Comparison of ENCODE assay signal across 20 cellular contexts in the genomic region with DNA sequence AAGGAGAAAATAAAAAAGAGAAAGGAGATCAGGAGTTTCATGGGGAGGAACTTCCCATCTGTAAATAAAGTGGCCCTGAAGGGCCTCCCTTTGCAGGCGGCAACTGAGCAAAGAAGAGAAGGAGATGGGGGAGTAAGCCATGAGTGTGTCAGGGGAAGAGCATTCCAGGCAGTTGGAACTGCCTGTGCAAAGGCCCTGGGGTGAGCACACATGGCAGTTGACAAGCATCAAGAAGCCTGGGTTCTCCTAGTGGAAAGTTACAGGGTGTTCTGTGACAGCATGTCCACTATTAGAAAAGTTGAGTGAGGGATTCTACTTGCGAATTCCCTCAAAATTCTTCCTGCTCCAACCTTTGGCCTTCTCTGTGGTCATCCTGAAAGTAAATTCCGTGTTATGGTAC. TPM values are rescaled to one million over a fixed set of nuclear protein-coding genes. Genes with fewer than 3 reads are reported as not detected.
DNase-seq lines count a peak whose midpoint lies in the region; TF ChIP-seq lines count a peak whose summit lies in the region.
"Had no signal": no experiment of that assay in that cellular context is flagged by ENCODE, and none has a peak within 500 bp of the region (broad histone marks: within the 10 kb centered on the region; RNA-seq: fewer than 3 reads in every experiment).

No MANE protein-coding gene starts in this region.

- H3K27ac ChIP-seq in HEK293 (ENCODE audit: extremely low read depth, low read depth, low read length) (no peak overlapping the region), dorsolateral prefrontal cortex (peak overlapping the region in 45 of 59 donors; percentile 3 to 98 (median 81)), mucosa of rectum (ENCODE audit: low read depth in 2 of 2, low read length in 2 of 2) (peak overlapping the region; percentile 56 to 70), stomach (peak overlapping the region in 4 of 5 donors; percentile 77 to 84 (median 80))
- H3K27ac ChIP-seq: C4-2B, SJCRH30, suprapubic skin had no signal

- no peaks in the 10 kb centered on the region for H3K9me3 ChIP-seq in HEK293 (ENCODE audit: control insufficient read depth, insufficient read depth, low read depth, low read length)
- no peaks in the 10 kb centered on the region for H3K9me3 ChIP-seq in mucosa of rectum (ENCODE audit: control insufficient read depth in 2 of 2, low read length in 2 of 2)
- no peaks in the 10 kb centered on the region for H3K9me3 ChIP-seq in stomach
- H3K9me3 ChIP-seq: pancreas, SJCRH30, suprapubic skin had no signal

- H3K36me3 ChIP-seq in HEK293 (ENCODE audit: control insufficient read depth in 2 of 2, insufficient read depth in 1 of 2, low read length in 2 of 2) (no peaks in the 10 kb centered on the region), mucosa of rectum (ENCODE audit: control insufficient read depth in 2 of 2, insufficient read depth in 2 of 2, low read length in 2 of 2) (peaks cover 15 to 29% of the 10 kb centered on the region in 2 donors), stomach (peaks cover 0 to 36% (median 19%) of the 10 kb centered on the region in 4 donors)
- H3K36me3 ChIP-seq: pancreas, SJCRH30, suprapubic skin had no signal

- no peak for TF ChIP-seq POLR2A in stomach (IDR thresholded peaks at IDR 0.05)

- H3K27me3 ChIP-seq in dorsolateral prefrontal cortex: no peaks in the 10 kb centered on the region
- H3K27me3 ChIP-seq in mucosa of rectum (ENCODE audit: control insufficient read depth in 2 of 2, insufficient read depth in 2 of 2, low read length in 2 of 2): no peaks in the 10 kb centered on the region
- no peaks in the 10 kb centered on the region for H3K27me3 ChIP-seq in stomach
- H3K27me3 ChIP-seq: pancreas, SJCRH30, suprapubic skin had no signal

- no peak for TF ChIP-seq EP300 in stomach (IDR thresholded peaks at IDR 0.05)

- POLR2A ChIA-PET in HEK293 (lab: Yijun Ruan, JAX): no interaction called here

- no peaks in the 10 kb centered on the region for H3K4me1 ChIP-seq in HEK293 (ENCODE audit: control insufficient read depth, insufficient read depth, low read length)
- H3K4me1 ChIP-seq in mucosa of rectum (ENCODE audit: control insufficient read depth in 2 of 2, insufficient read depth in 2 of 2, low read length in 2 of 2): peaks cover 15 to 30% of the 10 kb centered on the region in 2 donors
- H3K4me1 ChIP-seq in stomach: peaks cover 39 to 100% (median 71%) of the 10 kb centered on the region in 4 donors

- DNase-seq in dorsolateral prefrontal cortex (no peak), stomach (no peak), NCI-H1417 treated with DMSO at 0.1 percent for 48 hours (lab: John Stamatoyannopoulos, UW) (no peak), NCI-H1092 (lab: John Stamatoyannopoulos, UW) (no peak), NCI-H748 treated with DMSO at 0.1 percent for 48 hours (lab: John Stamatoyannopoulos, UW) (no peak), medulla oblongata (ENCODE audit: extremely low spot score) (no peak)
- DNase-seq: activated CD8-positive, alpha-beta memory T cell treated with anti-CD3 and anti-CD28 coated beads for 24 hours; activated naive CD4-positive, alpha-beta T cell treated with anti-CD3 and anti-CD28 coated beads, Interleukin-2, amount 50 U/mL, for 16 hours; activated T-cell treated with anti-CD3 and anti-CD28 coated beads, Interleukin-2, amount 50 U/mL, for 24 hours; cortex of kidney; KG1; MM.1S; NCI-H524; SJCRH30 had no signal

- no peak overlapping the region for H3K4me3 ChIP-seq in HEK293 (ENCODE audit: low read depth, low read length)
- no peak overlapping the region for H3K4me3 ChIP-seq in dorsolateral prefrontal cortex
- no peak overlapping the region for H3K4me3 ChIP-seq in mucosa of rectum (ENCODE audit: low read length in 2 of 2)
- no peak overlapping the region for H3K4me3 ChIP-seq in stomach
- H3K4me3 ChIP-seq: pancreas, SJCRH30, suprapubic skin had no signal

- H3K9ac ChIP-seq in mucosa of rectum (ENCODE audit: low read depth in 1 of 2, low read length in 2 of 2): no peak overlapping the region

- 85 to 95% (median 87%) methylated on average over 3 of the region's 3 CpGs for WGBS in stomach, 5 donors

- CTCF ChIA-PET in HEK293 (lab: Yijun Ruan, JAX): no interaction called here

- intact Hi-C loops in dorsolateral prefrontal cortex (cut with DNase I) (no loop called here), stomach (cut with DNase I; ENCODE audit: low total_unique reads) (no loop called here)

- TF ChIP-seq CTCF in HEK293 (tag by site-specific recombination; IDR thresholded peaks at IDR 0.05) (no peak), dorsolateral prefrontal cortex (IDR thresholded peaks at IDR 0.05 in 54 of 56, conservative IDR thresholded peaks at IDR 0.05 in 2 of 56; ENCODE audit: low read depth in 1 of 56, partially characterized antibody in 56 of 56) (no peak), stomach (IDR thresholded peaks at IDR 0.05) (no peak)

TF ChIP-seq in HEK293, 187 proteins besides CTCF, POLR2A, EP300 and RAD21:
- peak; percentile 93 for TF ChIP-seq ZNF623 (tag by site-specific recombination; IDR thresholded peaks at IDR 0.05)
- TF ChIP-seq ZNF121 (tag by site-specific recombination; IDR thresholded peaks at IDR 0.05): no peak
- TF ChIP-seq ZNF658 (tag by site-specific recombination; IDR thresholded peaks at IDR 0.05): no peak
- no peak for TF ChIP-seq HOXC10 (CRISPR knock-in tag; IDR thresholded peaks at IDR 0.05)
- TF ChIP-seq ZNF175 (tag by site-specific recombination; IDR thresholded peaks at IDR 0.05): no peak
- TF ChIP-seq, protein P1, sequence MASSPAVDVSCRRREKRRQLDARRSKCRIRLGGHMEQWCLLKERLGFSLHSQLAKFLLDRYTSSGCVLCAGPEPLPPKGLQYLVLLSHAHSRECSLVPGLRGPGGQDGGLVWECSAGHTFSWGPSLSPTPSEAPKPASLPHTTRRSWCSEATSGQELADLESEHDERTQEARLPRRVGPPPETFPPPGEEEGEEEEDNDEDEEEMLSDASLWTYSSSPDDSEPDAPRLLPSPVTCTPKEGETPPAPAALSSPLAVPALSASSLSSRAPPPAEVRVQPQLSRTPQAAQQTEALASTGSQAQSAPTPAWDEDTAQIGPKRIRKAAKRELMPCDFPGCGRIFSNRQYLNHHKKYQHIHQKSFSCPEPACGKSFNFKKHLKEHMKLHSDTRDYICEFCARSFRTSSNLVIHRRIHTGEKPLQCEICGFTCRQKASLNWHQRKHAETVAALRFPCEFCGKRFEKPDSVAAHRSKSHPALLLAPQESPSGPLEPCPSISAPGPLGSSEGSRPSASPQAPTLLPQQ (tag by site-specific recombination; IDR thresholded peaks at IDR 0.05): no peak
- no peak for TF ChIP-seq ZNF514 (tag by site-specific recombination; IDR thresholded peaks at IDR 0.05)

RNA-seq across cellular contexts. Expression of a gene that starts 30.9 kb away (rescaled TPM):
- 100 to 1,000 TPM in 10 of 120 experiments, 10 to 100 TPM in 109, 1 to 10 TPM in 1; 8.7 to 188 (median 44.2) TPM for total RNA-seq in dorsolateral prefrontal cortex
- total RNA-seq in stomach: 100 to 1,000 TPM in 1 of 5 donors, 10 to 100 TPM in 4; 23.5 to 153 (median 97.4) TPM
- 10 to 100 TPM; 35.4 to 67.8 (median 55.8) TPM for polyA plus RNA-seq in stomach
- total RNA-seq: H4 had no signal
